In the genomic region with DNA sequence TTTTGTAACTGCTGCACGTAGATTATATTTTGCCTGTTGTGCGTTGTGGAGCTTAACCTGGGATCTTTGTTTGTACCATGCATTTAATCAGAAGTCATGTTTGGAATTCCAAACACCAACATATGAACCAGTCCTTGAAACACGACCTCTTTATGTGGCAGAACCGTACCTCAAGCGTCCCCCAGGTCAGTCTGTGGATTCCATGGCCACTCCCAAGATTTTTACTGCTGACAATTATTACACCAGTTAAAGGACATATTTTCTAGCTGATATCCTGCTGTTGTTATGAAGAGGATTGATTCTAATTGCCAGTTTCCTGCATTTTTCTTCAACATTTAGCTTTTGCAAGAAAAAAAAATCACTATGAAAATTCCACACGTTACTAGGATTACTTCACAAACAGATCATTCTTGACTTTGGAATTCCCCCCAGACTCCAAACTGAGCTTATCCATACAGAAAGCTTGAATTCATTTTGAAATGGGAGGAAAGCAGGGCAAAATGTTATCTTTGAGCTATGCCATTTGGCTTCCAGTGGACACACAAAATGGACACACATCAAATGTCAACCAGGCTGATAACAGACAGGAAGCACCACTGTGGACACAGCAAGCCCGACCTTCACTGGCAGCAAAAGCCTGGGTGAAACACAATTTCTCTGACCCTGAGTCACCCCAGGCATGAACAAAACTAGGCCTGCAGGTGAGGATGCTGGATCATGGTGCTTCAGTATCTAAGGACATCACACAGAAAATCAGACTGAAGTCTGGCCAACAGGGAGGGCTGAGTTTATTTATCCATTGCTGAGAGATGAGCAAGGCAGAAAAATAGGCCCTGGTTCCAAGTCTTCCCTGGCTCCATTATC, we compare ENCODE assay signal across 14 cellular contexts.
DNase-seq lines count a peak whose midpoint lies in the region; ATAC-seq, FAIRE-seq and TF ChIP-seq lines count a peak whose summit lies in the region.
"Had no signal": no experiment of that assay in that cellular context is flagged by ENCODE, and none has a peak within 500 bp of the region (broad histone marks: within the 10 kb centered on the region; RNA-seq: fewer than 3 reads in every experiment).

No MANE protein-coding gene starts in this region.

- H3K4me1 Mint-ChIP-seq in chondrocyte (ENCODE audit: low read depth) = peaks cover 76% of the 10 kb centered on the region

- TF ChIP-seq CTCF in chondrocyte (IDR thresholded peaks at IDR 0.05) (no peak), HepG2 (CRISPR knock-in tag; IDR thresholded peaks at IDR 0.05) (no peak)

- H3K27me3 Mint-ChIP-seq in chondrocyte (ENCODE audit: low read depth) = no peaks in the 10 kb centered on the region

- ATAC-seq in HepG2 = peak; percentile 78
- ATAC-seq: esophagus mucosa had no signal

- no peak overlapping the region for H3K4me3 Mint-ChIP-seq in chondrocyte (ENCODE audit: unreplicated experiment)

- no peaks in the 10 kb centered on the region for H3K79me2 ChIP-seq in HepG2 (ENCODE audit: insufficient read depth, low read length)

- H3K4me1 ChIP-seq in HepG2 (ENCODE audit: insufficient read depth, low read length) (peaks cover 17% of the 10 kb centered on the region), urinary bladder (ENCODE audit: insufficient read depth) (no peaks in the 10 kb centered on the region)

- H4K20me1 ChIP-seq in HepG2 (ENCODE audit: insufficient read depth, low read length) = no peaks in the 10 kb centered on the region

- no peak for TF ChIP-seq POLR2A in HepG2 (IDR thresholded peaks at IDR 0.05; ENCODE audit: insufficient read depth in 1 of 2, low read depth in 2 of 2, low read length in 2 of 2)

- H3K36me3 ChIP-seq in HepG2 (replicated peaks in 1 of 2; ENCODE audit: control insufficient read depth in 1 of 2, insufficient read depth in 2 of 2, low read length in 2 of 2) (no peaks in the 10 kb centered on the region), urinary bladder (ENCODE audit: insufficient read depth) (no peaks in the 10 kb centered on the region)

- no peaks in the 10 kb centered on the region for H3K36me3 Mint-ChIP-seq in chondrocyte (ENCODE audit: low read depth)

- H3K9me3 ChIP-seq in HepG2 (ENCODE audit: low read length) = no peaks in the 10 kb centered on the region

- TF ChIP-seq EP300 in HepG2 (IDR thresholded peaks at IDR 0.05; ENCODE audit: low read depth in 2 of 2, low read length in 2 of 2) = no peak
- peak; percentile 61; the same call in 1 of the 2 replicates for TF ChIP-seq EP300 in HepG2 (CRISPR knock-in tag; IDR thresholded peaks at IDR 0.05; ENCODE audit: borderline replicate concordance)

- WGBS in HepG2 (ENCODE audit: low lambda C conversion rate) = 2% methylated on average over 7 of the region's 7 CpGs
- 49% methylated on average over 7 of the region's 7 CpGs for WGBS in urinary bladder

- DNase-seq in DMS153 (lab: John Stamatoyannopoulos, UW) = peak; percentile 11
- no peak for DNase-seq in DMS153 treated with DMSO at 0.1 percent for 48 hours (lab: John Stamatoyannopoulos, UW; ENCODE audit: unreplicated experiment)
- DNase-seq in chondrocyte (ENCODE audit: low spot score) = no peak
- peak; percentile 78 for DNase-seq in HepG2 (ENCODE audit: low spot score)
- DNase-seq in D341Med (ENCODE audit: low spot score) = no peak
- no peak for DNase-seq in cerebellar nuclear complex (lab: John Stamatoyannopoulos, UW)
- no peak for DNase-seq in SHP77 treated with DMSO at 0.1 percent for 48 hours (lab: John Stamatoyannopoulos, UW)
- DNase-seq: activated T-cell treated with anti-CD3 and anti-CD28 coated beads for 4 hours, GF-D8, small intestine had no signal

- H3K4me3 ChIP-seq in HepG2 (replicated peaks in 1 of 3; ENCODE audit: insufficient read depth in 1 of 3, low read depth in 2 of 3, low read length in 3 of 3) = no peak overlapping the region
- no peak overlapping the region for H3K4me3 ChIP-seq in urinary bladder (ENCODE audit: low read depth, low read length)
- H3K4me3 ChIP-seq: lung had no signal

- H3K27ac ChIP-seq in HepG2 (ENCODE audit: extremely low read length, insufficient read depth, low read length) = no peak overlapping the region
- peak overlapping the region; percentile 18 for H3K27ac ChIP-seq in urinary bladder (ENCODE audit: low read depth)
- H3K27ac ChIP-seq: 22Rv1 had no signal

- FAIRE-seq in HepG2 (lab: Jason Lieb, UNC) = no peak
- FAIRE-seq: small intestine had no signal

- in situ Hi-C loops in HepG2 (cut with HindIII; ENCODE audit: extremely low pct_ligation_motif_present, low pct_unique_long_range_greater_than_20kb) = no loop called here

- POLR2A ChIA-PET in HepG2 (lab: Yijun Ruan, JAX) = no interaction called here

- H2AFZ ChIP-seq in HepG2 (ENCODE audit: low read length) = no peak overlapping the region

- peaks cover 0 to 4% of the 10 kb centered on the region in 2 experiments; a peak in 1 of 5 replicates for H3K27me3 ChIP-seq in HepG2 (ENCODE audit: control insufficient read depth in 1 of 2, insufficient read depth in 2 of 2, low read length in 2 of 2)

- no peak overlapping the region for H3K9ac ChIP-seq in HepG2 (ENCODE audit: insufficient read depth, low read depth, low read length)

- peak overlapping the region; percentile 89 for H3K27ac Mint-ChIP-seq in chondrocyte (ENCODE audit: unreplicated experiment)

- H3K9me3 Mint-ChIP-seq in chondrocyte (ENCODE audit: low read depth) = no peaks in the 10 kb centered on the region

- no TSS peak for BruUV-seq in HepG2 (replicated peaks; lab: Mats Ljungman, UMichigan)

- intact Hi-C loops in HepG2 (cut with micrococcal nuclease; ENCODE audit: unreplicated experiment) = loop anchor here (1.0 kb wide), 1 partner anchor 8 kb away; no protein-coding TSS in a partner anchor

- TF ChIP-seq RAD21 in HepG2 (CRISPR knock-in tag; IDR thresholded peaks at IDR 0.05) = no peak

- H3K4me2 ChIP-seq in HepG2 (ENCODE audit: low read depth, low read length) = no peak overlapping the region

- CTCF ChIA-PET in HepG2 (lab: Yijun Ruan, JAX; ENCODE audit: low intra/inter-chr PET ratio, low total read pairs) = no interaction called here

TF ChIP-seq in HepG2, 621 proteins besides CTCF, POLR2A, EP300 and RAD21 (continues in another document):
- TF ChIP-seq, protein P1, sequence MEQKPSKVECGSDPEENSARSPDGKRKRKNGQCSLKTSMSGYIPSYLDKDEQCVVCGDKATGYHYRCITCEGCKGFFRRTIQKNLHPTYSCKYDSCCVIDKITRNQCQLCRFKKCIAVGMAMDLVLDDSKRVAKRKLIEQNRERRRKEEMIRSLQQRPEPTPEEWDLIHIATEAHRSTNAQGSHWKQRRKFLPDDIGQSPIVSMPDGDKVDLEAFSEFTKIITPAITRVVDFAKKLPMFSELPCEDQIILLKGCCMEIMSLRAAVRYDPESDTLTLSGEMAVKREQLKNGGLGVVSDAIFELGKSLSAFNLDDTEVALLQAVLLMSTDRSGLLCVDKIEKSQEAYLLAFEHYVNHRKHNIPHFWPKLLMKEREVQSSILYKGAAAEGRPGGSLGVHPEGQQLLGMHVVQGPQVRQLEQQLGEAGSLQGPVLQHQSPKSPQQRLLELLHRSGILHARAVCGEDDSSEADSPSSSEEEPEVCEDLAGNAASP (CRISPR knock-in tag; IDR thresholded peaks at IDR 0.05; ENCODE audit: borderline replicate concordance) = peak; percentile 88; the same call in 1 of the 2 replicates
- TF ChIP-seq ZNF720 (CRISPR knock-in tag; IDR thresholded peaks at IDR 0.05) = no peak
- TF ChIP-seq RXRA (CRISPR knock-in tag; IDR thresholded peaks at IDR 0.05) = peak; percentile 67; the same call in 1 of the 2 replicates
- TF ChIP-seq FOXA1 (IDR thresholded peaks at IDR 0.05) = no peak
- TF ChIP-seq FOXA1 (CRISPR knock-in tag; IDR thresholded peaks at IDR 0.05) = peak; percentile 83
- TF ChIP-seq ATF7 (IDR thresholded peaks at IDR 0.05) = no peak
- no peak for TF ChIP-seq ATF7 (CRISPR knock-in tag; IDR thresholded peaks at IDR 0.05)
- peak; percentile 30 for TF ChIP-seq TEAD3 (CRISPR knock-in tag; optimal IDR thresholded peaks at IDR 0.05; ENCODE audit: borderline replicate concordance)
- TF ChIP-seq NFATC3 (CRISPR knock-in tag; IDR thresholded peaks at IDR 0.05) = no peak
- no peak for TF ChIP-seq SKI (IDR thresholded peaks at IDR 0.05; ENCODE audit: partially characterized antibody)
- peak; percentile 83 for TF ChIP-seq RXRB (CRISPR knock-in tag; IDR thresholded peaks at IDR 0.05; ENCODE audit: borderline replicate concordance)
- TF ChIP-seq, protein P2, sequence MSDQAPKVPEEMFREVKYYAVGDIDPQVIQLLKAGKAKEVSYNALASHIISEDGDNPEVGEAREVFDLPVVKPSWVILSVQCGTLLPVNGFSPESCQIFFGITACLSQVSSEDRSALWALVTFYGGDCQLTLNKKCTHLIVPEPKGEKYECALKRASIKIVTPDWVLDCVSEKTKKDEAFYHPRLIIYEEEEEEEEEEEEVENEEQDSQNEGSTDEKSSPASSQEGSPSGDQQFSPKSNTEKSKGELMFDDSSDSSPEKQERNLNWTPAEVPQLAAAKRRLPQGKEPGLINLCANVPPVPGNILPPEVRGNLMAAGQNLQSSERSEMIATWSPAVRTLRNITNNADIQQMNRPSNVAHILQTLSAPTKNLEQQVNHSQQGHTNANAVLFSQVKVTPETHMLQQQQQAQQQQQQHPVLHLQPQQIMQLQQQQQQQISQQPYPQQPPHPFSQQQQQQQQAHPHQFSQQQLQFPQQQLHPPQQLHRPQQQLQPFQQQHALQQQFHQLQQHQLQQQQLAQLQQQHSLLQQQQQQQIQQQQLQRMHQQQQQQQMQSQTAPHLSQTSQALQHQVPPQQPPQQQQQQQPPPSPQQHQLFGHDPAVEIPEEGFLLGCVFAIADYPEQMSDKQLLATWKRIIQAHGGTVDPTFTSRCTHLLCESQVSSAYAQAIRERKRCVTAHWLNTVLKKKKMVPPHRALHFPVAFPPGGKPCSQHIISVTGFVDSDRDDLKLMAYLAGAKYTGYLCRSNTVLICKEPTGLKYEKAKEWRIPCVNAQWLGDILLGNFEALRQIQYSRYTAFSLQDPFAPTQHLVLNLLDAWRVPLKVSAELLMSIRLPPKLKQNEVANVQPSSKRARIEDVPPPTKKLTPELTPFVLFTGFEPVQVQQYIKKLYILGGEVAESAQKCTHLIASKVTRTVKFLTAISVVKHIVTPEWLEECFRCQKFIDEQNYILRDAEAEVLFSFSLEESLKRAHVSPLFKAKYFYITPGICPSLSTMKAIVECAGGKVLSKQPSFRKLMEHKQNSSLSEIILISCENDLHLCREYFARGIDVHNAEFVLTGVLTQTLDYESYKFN (CRISPR knock-in tag; conservative IDR thresholded peaks at IDR 0.05) = peak; percentile 54
- TF ChIP-seq ELF1 (CRISPR knock-in tag; IDR thresholded peaks at IDR 0.05) = peak; percentile 46; the same call in 1 of the 2 replicates
- TF ChIP-seq AHR (CRISPR knock-in tag; IDR thresholded peaks at IDR 0.05) = no peak
- TF ChIP-seq TGIF2 (CRISPR knock-in tag; IDR thresholded peaks at IDR 0.05) = no peak
- TF ChIP-seq DMAP1 (CRISPR knock-in tag; IDR thresholded peaks at IDR 0.05) = 0 out of 2 replicates have a peak, but pooled peaks have one; percentile 23
- 0 out of 2 replicates have a peak, but pooled peaks have one; percentile 30 for TF ChIP-seq IRF2 (CRISPR knock-in tag; IDR thresholded peaks at IDR 0.05)
- peak; percentile 40; the same call in 1 of the 2 replicates for TF ChIP-seq SAP130 (CRISPR knock-in tag; IDR thresholded peaks at IDR 0.05; ENCODE audit: low read depth)

Comparison
In these comparisons a context has a peak if more than half of its experiments do, and no peak if none do; other contexts are left out.
1. DNase-seq: peak in DMS153 (single experiment) and HepG2 (single experiment); none in DMS153 treated with DMSO at 0.1 percent for 48 hours (single experiment), chondrocyte (single experiment), D341Med (single experiment), cerebellar nuclear complex (0 of 2) and SHP77 treated with DMSO at 0.1 percent for 48 hours (single experiment).